ENCODE assay signal across 9 cellular contexts in genomic region chr13:110126391-110126961, GRCh38.
A peak's percentile ranks its signal among the peaks of the same experiment; 100 is the strongest.
DNase-seq lines count a peak whose midpoint lies in the region; ATAC-seq, FAIRE-seq and TF ChIP-seq lines count a peak whose summit lies in the region.
"Had no signal": no experiment of that assay in that cellular context is flagged by ENCODE, and none has a peak within 500 bp of the region (broad histone marks: within the 10 kb centered on the region; RNA-seq: fewer than 3 reads in every experiment).

No MANE protein-coding gene starts in this region.

- H3K4me3 ChIP-seq in right lobe of liver (no peak overlapping the region), HepG2 (replicated peaks in 1 of 3; ENCODE audit: insufficient read depth in 1 of 3, low read depth in 2 of 3, low read length in 3 of 3) (no peak overlapping the region), mesendoderm (ENCODE audit: low read length) (no peak overlapping the region), aorta (ENCODE audit: low read length in 2 of 2) (no peak overlapping the region)

- no peak overlapping the region for H4K8ac ChIP-seq in mesendoderm (ENCODE audit: low read depth, low read length)

- ATAC-seq in right lobe of liver (peak; percentile 59 to 81 (median 72)), HepG2 (no peak), aorta (ENCODE audit: low FRiP score) (peak; percentile 74)

- no peak for DNase-seq in right lobe of liver
- no peak for DNase-seq in HepG2 (ENCODE audit: low spot score)
- DNase-seq in dermis blood vessel endothelial cell, result peak; percentile 98
- peak; percentile 85 for DNase-seq in mesendoderm
- peak in 1 of 2 donors; percentile 74 for DNase-seq in aorta
- no peak for DNase-seq in activated CD4-positive, CD25-positive, alpha-beta regulatory T cell (lab: John Stamatoyannopoulos, UW)
- DNase-seq in KBM-7, result no peak
- no peak for DNase-seq in KG1 (lab: John Stamatoyannopoulos, UW)
- DNase-seq: DND-41 had no signal

- H2AFZ ChIP-seq in HepG2 (ENCODE audit: low read length), result no peak overlapping the region

- BruUV-seq in HepG2 (replicated peaks; lab: Mats Ljungman, UMichigan), result no TSS peak

- no peaks in the 10 kb centered on the region for H3K4me1 ChIP-seq in right lobe of liver
- no peaks in the 10 kb centered on the region for H3K4me1 ChIP-seq in HepG2 (ENCODE audit: insufficient read depth, low read length)
- H3K4me1 ChIP-seq in mesendoderm (ENCODE audit: control insufficient read depth, low read depth, low read length), result no peaks in the 10 kb centered on the region
- H3K4me1 ChIP-seq in aorta (ENCODE audit: control insufficient read depth in 1 of 2, insufficient read depth in 2 of 2, low read length in 2 of 2), result peaks cover 2 to 3% of the 10 kb centered on the region in 2 donors

- WGBS in right lobe of liver (ENCODE audit: insufficient coverage, low coverage, low lambda C conversion rate, missing lambda C conversion rate), result 29% methylated on average over 11 of the region's 12 CpGs
- 5% methylated on average over 10 of the region's 12 CpGs for WGBS in HepG2 (ENCODE audit: low lambda C conversion rate)
- no CpG with 5 or more reads among the region's 12 CpGs for WGBS in mesendoderm (ENCODE audit: extremely low coverage, insufficient coverage, low lambda C conversion rate)
- WGBS in aorta, 2 donors, result 1 to 3% methylated on average over 12 of the region's 12 CpGs

- intact Hi-C loops in right lobe of liver (cut with DNase I) (no loop called here), HepG2 (cut with micrococcal nuclease; ENCODE audit: unreplicated experiment) (no loop called here), aorta (cut with DNase I) (loop anchor here in 1 of 2 donors (10.0 kb wide), 1 partner anchor 672 kb away; no protein-coding TSS in a partner anchor)

- in situ Hi-C loops in HepG2 (cut with HindIII; ENCODE audit: extremely low pct_ligation_motif_present, low pct_unique_long_range_greater_than_20kb), result no loop called here
- in situ Hi-C loops in KBM-7 (cut with MboI; ENCODE audit: low pct_unique_long_range_greater_than_20kb, low sequenced_read_pairs), result no loop called here

- no peak overlapping the region for H2BK15ac ChIP-seq in mesendoderm (replicated peaks; ENCODE audit: low read depth)

- H2BK120ac ChIP-seq in mesendoderm (ENCODE audit: low read depth, low read length), result no peak overlapping the region

- TF ChIP-seq CTCF in right lobe of liver (IDR thresholded peaks at IDR 0.05) (no peak), HepG2 (CRISPR knock-in tag; IDR thresholded peaks at IDR 0.05) (no peak)

- CTCF ChIA-PET in HepG2 (lab: Yijun Ruan, JAX; ENCODE audit: low intra/inter-chr PET ratio, low total read pairs), result no interaction called here

- H3K79me2 ChIP-seq in HepG2 (ENCODE audit: insufficient read depth, low read length) (no peaks in the 10 kb centered on the region), mesendoderm (ENCODE audit: control insufficient read depth, insufficient read depth, low read length) (no peaks in the 10 kb centered on the region)

- peak overlapping the region; percentile 8 for H3K56ac ChIP-seq in mesendoderm (ENCODE audit: low read length)

- H3K27ac ChIP-seq in right lobe of liver (no peak overlapping the region), HepG2 (ENCODE audit: extremely low read length, insufficient read depth, low read length) (no peak overlapping the region), mesendoderm (ENCODE audit: low read depth, low read length) (peak overlapping the region; percentile 18), aorta (ENCODE audit: low read depth in 1 of 2, low read length in 2 of 2) (peak overlapping the region in 1 of 2 donors; percentile 71)

- TF ChIP-seq POLR2A in right lobe of liver (IDR thresholded peaks at IDR 0.05), result no peak
- TF ChIP-seq POLR2A in HepG2 (IDR thresholded peaks at IDR 0.05; ENCODE audit: insufficient read depth in 1 of 2, low read depth in 2 of 2, low read length in 2 of 2), result no peak

- H3K27me3 ChIP-seq in right lobe of liver, result no peaks in the 10 kb centered on the region
- peaks cover 2 to 37% of the 10 kb centered on the region in 2 experiments; a peak in 2 of 5 replicates for H3K27me3 ChIP-seq in HepG2 (ENCODE audit: control insufficient read depth in 1 of 2, insufficient read depth in 2 of 2, low read length in 2 of 2)
- no peaks in the 10 kb centered on the region for H3K27me3 ChIP-seq in mesendoderm (ENCODE audit: insufficient read depth, low read length, poor library complexity)
- no peaks in the 10 kb centered on the region for H3K27me3 ChIP-seq in aorta (ENCODE audit: control insufficient read depth in 1 of 2, insufficient read depth in 2 of 2, low read length in 1 of 2)

- no peak for TF ChIP-seq RAD21 in HepG2 (CRISPR knock-in tag; IDR thresholded peaks at IDR 0.05)

- H3K4me2 ChIP-seq in HepG2 (ENCODE audit: low read depth, low read length) (no peak overlapping the region), mesendoderm (ENCODE audit: low read length) (no peak overlapping the region)

- no peak overlapping the region for H4K5ac ChIP-seq in mesendoderm (ENCODE audit: low read length)

- H3K18ac ChIP-seq in mesendoderm (ENCODE audit: low read length), result no peak overlapping the region

- no peak overlapping the region for H2BK5ac ChIP-seq in mesendoderm (ENCODE audit: low read length)

- POLR2A ChIA-PET in HepG2 (lab: Yijun Ruan, JAX), result no interaction called here

- H3K79me1 ChIP-seq in mesendoderm (ENCODE audit: low read length), result no peaks in the 10 kb centered on the region

- no peak overlapping the region for H3K4ac ChIP-seq in mesendoderm (ENCODE audit: low read depth, low read length)

- H3K9me3 ChIP-seq in right lobe of liver, result no peaks in the 10 kb centered on the region
- no peaks in the 10 kb centered on the region for H3K9me3 ChIP-seq in HepG2 (ENCODE audit: low read length)
- no peaks in the 10 kb centered on the region for H3K9me3 ChIP-seq in aorta (ENCODE audit: control insufficient read depth, low read length)

- TF ChIP-seq EP300 in HepG2 (IDR thresholded peaks at IDR 0.05; ENCODE audit: low read depth in 2 of 2, low read length in 2 of 2) (no peak), HepG2 (CRISPR knock-in tag; IDR thresholded peaks at IDR 0.05; ENCODE audit: borderline replicate concordance) (no peak)

- H3K9ac ChIP-seq in HepG2 (ENCODE audit: insufficient read depth, low read depth, low read length) (no peak overlapping the region), mesendoderm (ENCODE audit: low read length) (no peak overlapping the region)

- H3K23ac ChIP-seq in mesendoderm (ENCODE audit: low read length), result no peak overlapping the region

- H3K36me3 ChIP-seq in right lobe of liver (no peaks in the 10 kb centered on the region), HepG2 (replicated peaks in 1 of 2; ENCODE audit: control insufficient read depth in 1 of 2, insufficient read depth in 2 of 2, low read length in 2 of 2) (no peaks in the 10 kb centered on the region), mesendoderm (ENCODE audit: control insufficient read depth, insufficient read depth, low read length) (no peaks in the 10 kb centered on the region), aorta (ENCODE audit: control insufficient read depth in 1 of 2, insufficient read depth in 2 of 2, low read length in 1 of 2) (no peaks in the 10 kb centered on the region)

- no peak for FAIRE-seq in HepG2 (lab: Jason Lieb, UNC)

- H2AK5ac ChIP-seq in mesendoderm (ENCODE audit: low read length), result no peak overlapping the region

- no peaks in the 10 kb centered on the region for H4K20me1 ChIP-seq in HepG2 (ENCODE audit: insufficient read depth, low read length)

TF ChIP-seq in HepG2, 621 proteins besides CTCF, POLR2A, EP300 and RAD21:
- TF ChIP-seq ATF6 (CRISPR knock-in tag; conservative IDR thresholded peaks at IDR 0.05) (no peak), U2AF2 (IDR thresholded peaks at IDR 0.05; ENCODE audit: low read depth, low read length) (no peak), PCBP1 (IDR thresholded peaks at IDR 0.05; ENCODE audit: borderline replicate concordance, low read depth, low read length) (no peak), CBFB (CRISPR knock-in tag; IDR thresholded peaks at IDR 0.05) (no peak), ZFP37 (CRISPR knock-in tag; IDR thresholded peaks at IDR 0.05; ENCODE audit: borderline replicate concordance) (no peak), ZNF362 (CRISPR knock-in tag; IDR thresholded peaks at IDR 0.05; ENCODE audit: borderline replicate concordance) (no peak)

Comparison
In these comparisons a context has a peak if more than half of its experiments do, and no peak if none do; other contexts are left out.
1. DNase-seq: peak in dermis blood vessel endothelial cell (single experiment) and mesendoderm (single experiment); none in right lobe of liver (0 of 3), HepG2 (single experiment), activated CD4-positive, CD25-positive, alpha-beta regulatory T cell (0 of 4), KBM-7 (single experiment) and KG1 (single experiment).